ENCODE assay signal across 28 cellular contexts in genomic region chr17:43967251-43967875, GRCh38. TPM values are rescaled to one million over a fixed set of nuclear protein-coding genes. Genes with fewer than 3 reads are reported as not detected.
A peak's percentile ranks its signal among the peaks of the same experiment; 100 is the strongest.
DNase-seq lines count a peak whose midpoint lies in the region; ATAC-seq lines count a peak whose summit lies in the region.
"Had no signal": no experiment of that assay in that cellular context is flagged by ENCODE, and none has a peak within 500 bp of the region (broad histone marks: within the 10 kb centered on the region; RNA-seq: fewer than 3 reads in every experiment).

No MANE protein-coding gene starts in this region.

- no peak overlapping the region for H3K27ac Mint-ChIP-seq in activated T-cell treated with anti-CD3 and anti-CD28 coated beads, Interleukin-2, amount 50 U/mL, for 72 hours
- no peak overlapping the region for H3K27ac Mint-ChIP-seq in stimulated activated effector memory CD8-positive, alpha-beta T cell treated with anti-CD3 and anti-CD28 coated beads, Interleukin-12 subunit alpha, Interleukin-12 subunit beta, amount 100 ng/mL, for 72 hours
- H3K27ac Mint-ChIP-seq: activated CD8-positive, alpha-beta memory T cell treated with anti-CD3 and anti-CD28 coated beads, Interleukin-2, amount 10 ng/mL, durations not matched to agents 7 days and 5 days; activated T-helper 2 cell treated with anti-CD3 and anti-CD28 coated beads, Interferon-gamma antibody, Interleukin-2, Interleukin-4, amounts not matched to agents 10 μg/mL and 5 μg/mL and 100 μg/mL, durations not matched to agents 14 hours and 24 hours and 36 hours; dendritic cell treated with granulocyte-macrophage colony-stimulating factor and Interleukin-4, amounts not matched to agents 40 ng/mL and 50 ng/mL, for 4 days; T-cell had no signal

- H3K4me3 Mint-ChIP-seq in activated T-cell treated with anti-CD3 and anti-CD28 coated beads, Interleukin-2, amount 50 U/mL, for 72 hours = no peak overlapping the region
- H3K4me3 Mint-ChIP-seq in stimulated activated effector memory CD8-positive, alpha-beta T cell treated with anti-CD3 and anti-CD28 coated beads, Interleukin-12 subunit alpha, Interleukin-12 subunit beta, amount 100 ng/mL, for 72 hours = no peak overlapping the region
- H3K4me3 Mint-ChIP-seq: activated CD8-positive, alpha-beta memory T cell treated with anti-CD3 and anti-CD28 coated beads, Interleukin-2, amount 10 ng/mL, durations not matched to agents 7 days and 5 days; dendritic cell treated with granulocyte-macrophage colony-stimulating factor and Interleukin-4, amounts not matched to agents 40 ng/mL and 50 ng/mL, for 4 days; T-cell had no signal

- H3K27me3 Mint-ChIP-seq in activated T-cell treated with anti-CD3 and anti-CD28 coated beads, Interleukin-2, amount 50 U/mL, for 72 hours (ENCODE audit: low read depth) = peaks cover 13% of the 10 kb centered on the region

- H3K9me3 Mint-ChIP-seq in activated T-cell treated with anti-CD3 and anti-CD28 coated beads, Interleukin-2, amount 50 U/mL, for 72 hours = peaks cover 0 to 2% of the 10 kb centered on the region in 2 donors
- no peaks in the 10 kb centered on the region for H3K9me3 Mint-ChIP-seq in stimulated activated effector memory CD8-positive, alpha-beta T cell treated with anti-CD3 and anti-CD28 coated beads, Interleukin-12 subunit alpha, Interleukin-12 subunit beta, amount 100 ng/mL, for 72 hours
- H3K9me3 Mint-ChIP-seq: activated T-helper 2 cell treated with anti-CD3 and anti-CD28 coated beads, Interferon-gamma antibody, Interleukin-2, Interleukin-4, amounts not matched to agents 10 μg/mL and 5 μg/mL and 100 μg/mL, durations not matched to agents 14 hours and 24 hours and 36 hours; dendritic cell treated with granulocyte-macrophage colony-stimulating factor and Interleukin-4, amounts not matched to agents 40 ng/mL and 50 ng/mL, for 4 days; T-cell had no signal

- no peak for DNase-seq in activated T-cell treated with anti-CD3 and anti-CD28 coated beads, Interleukin-2, amount 50 U/mL, for 72 hours
- DNase-seq in activated T-cell treated with anti-CD3 and anti-CD28 coated beads, Interleukin-2, amount 50 U/mL, for 1 hour = no peak
- DNase-seq in stimulated activated effector memory CD8-positive, alpha-beta T cell treated with anti-CD3 and anti-CD28 coated beads, Interleukin-12 subunit alpha, Interleukin-12 subunit beta, amount 100 ng/mL, for 72 hours (ENCODE audit: low spot score in 2 of 2) = no peak
- DNase-seq in left lobe of liver (ENCODE audit: low spot score) = no peak
- DNase-seq: activated CD4-positive, alpha-beta T cell treated with anti-CD3 and anti-CD28 coated beads for 4 hours; activated CD8-positive, alpha-beta memory T cell treated with anti-CD3 and anti-CD28 coated beads, Interleukin-2, amount 10 ng/mL, durations not matched to agents 7 days and 5 days; Caco-2; DND-41; foreskin keratinocyte; hypothalamus; kidney; NCI-H2171 treated with DMSO at 0.1 percent for 48 hours; NCI-H526; retina; SHP77; stimulated activated CD8-positive, alpha-beta memory T cell treated with anti-CD3 and anti-CD28 coated beads, Interleukin-4, amount 100 ng/mL, for 48 hours; T-cell; uterus had no signal

- no peaks in the 10 kb centered on the region for H3K4me1 Mint-ChIP-seq in activated T-cell treated with anti-CD3 and anti-CD28 coated beads, Interleukin-2, amount 50 U/mL, for 72 hours (ENCODE audit: low read depth)
- H3K4me1 Mint-ChIP-seq in stimulated activated effector memory CD8-positive, alpha-beta T cell treated with anti-CD3 and anti-CD28 coated beads, Interleukin-12 subunit alpha, Interleukin-12 subunit beta, amount 100 ng/mL, for 72 hours = no peaks in the 10 kb centered on the region
- H3K4me1 Mint-ChIP-seq: activated CD8-positive, alpha-beta memory T cell treated with anti-CD3 and anti-CD28 coated beads, Interleukin-2, amount 10 ng/mL, durations not matched to agents 7 days and 5 days had no signal

- H3K9ac ChIP-seq in endocrine pancreas (ENCODE audit: control insufficient read depth, insufficient read depth, low read length) = peak overlapping the region; percentile 17
- H3K9ac ChIP-seq: KMS-11 had no signal

- no peaks in the 10 kb centered on the region for H3K27me3 ChIP-seq in endocrine pancreas (ENCODE audit: control insufficient read depth, insufficient read depth, low read length)
- H3K27me3 ChIP-seq: breast epithelium, uterus had no signal

- H3K4me1 ChIP-seq in endocrine pancreas (ENCODE audit: control insufficient read depth, insufficient read depth, low read length) = no peaks in the 10 kb centered on the region
- H3K4me1 ChIP-seq: breast epithelium, Caco-2, foreskin keratinocyte, uterus had no signal

- no peaks in the 10 kb centered on the region for H3K36me3 ChIP-seq in endocrine pancreas (ENCODE audit: control insufficient read depth, insufficient read depth, low read length)
- H3K36me3 ChIP-seq: breast epithelium, uterus had no signal

- peak; percentile 59 to 75 for ATAC-seq in activated T-cell treated with anti-CD3 and anti-CD28 coated beads, Interleukin-2, amount 50 U/mL, for 72 hours (replicated peaks in 1 of 2)
- ATAC-seq in stimulated activated effector memory CD8-positive, alpha-beta T cell treated with anti-CD3 and anti-CD28 coated beads, Interleukin-12 subunit alpha, Interleukin-12 subunit beta, amount 100 ng/mL, for 72 hours = peak; percentile 87
- ATAC-seq in left lobe of liver = no peak
- ATAC-seq in GM21825 (IDR thresholded peaks at IDR 0.05; ENCODE audit: unreplicated experiment) = no peak
- ATAC-seq: activated CD8-positive, alpha-beta memory T cell treated with anti-CD3 and anti-CD28 coated beads, Interleukin-2, amount 10 ng/mL, durations not matched to agents 7 days and 5 days; foreskin keratinocyte; T-cell had no signal

- H3K36me3 Mint-ChIP-seq in activated T-cell treated with anti-CD3 and anti-CD28 coated beads, Interleukin-2, amount 50 U/mL, for 72 hours (ENCODE audit: insufficient read depth in 2 of 2) = no peaks in the 10 kb centered on the region
- no peaks in the 10 kb centered on the region for H3K36me3 Mint-ChIP-seq in stimulated activated effector memory CD8-positive, alpha-beta T cell treated with anti-CD3 and anti-CD28 coated beads, Interleukin-12 subunit alpha, Interleukin-12 subunit beta, amount 100 ng/mL, for 72 hours
- H3K36me3 Mint-ChIP-seq: activated CD8-positive, alpha-beta memory T cell treated with anti-CD3 and anti-CD28 coated beads, Interleukin-2, amount 10 ng/mL, durations not matched to agents 7 days and 5 days; T-cell had no signal

- no peaks in the 10 kb centered on the region for H3K9me3 ChIP-seq in endocrine pancreas (ENCODE audit: control insufficient read depth, low read length)
- H3K9me3 ChIP-seq: breast epithelium, Caco-2, uterus had no signal

- H3K4me3 ChIP-seq in endocrine pancreas (ENCODE audit: control insufficient read depth, insufficient read depth, low read length) = no peak overlapping the region
- H3K4me3 ChIP-seq: breast epithelium, uterus had no signal

RNA-seq across cellular contexts. Expression of gene PYY, which starts 13.6 kb away (rescaled TPM):
- not detected for total RNA-seq in activated T-cell treated with anti-CD3 and anti-CD28 coated beads, Interleukin-2, amount 50 U/mL, for 72 hours
- total RNA-seq in left lobe of liver = not detected
- total RNA-seq: A172; activated CD8-positive, alpha-beta memory T cell treated with anti-CD3 and anti-CD28 coated beads, Interleukin-2, amount 10 ng/mL, durations not matched to agents 7 days and 5 days; Caco-2; endothelial cell of umbilical vein; foreskin keratinocyte; kidney; lung microvascular endothelial cell; OCI-LY7; T-cell; uterus had no signal

RNA-seq across cellular contexts. Expression of gene PPY, which starts 25.1 kb away (rescaled TPM):
- total RNA-seq in activated T-cell treated with anti-CD3 and anti-CD28 coated beads, Interleukin-2, amount 50 U/mL, for 72 hours = not detected
- not detected for total RNA-seq in left lobe of liver
- total RNA-seq: A172; activated CD8-positive, alpha-beta memory T cell treated with anti-CD3 and anti-CD28 coated beads, Interleukin-2, amount 10 ng/mL, durations not matched to agents 7 days and 5 days; activated T-helper 2 cell treated with anti-CD3 and anti-CD28 coated beads, Interferon-gamma antibody, Interleukin-2, Interleukin-4, amounts not matched to agents 10 μg/mL and 5 μg/mL and 100 μg/mL, durations not matched to agents 14 hours and 24 hours and 36 hours; breast epithelium; Caco-2; endothelial cell of umbilical vein; foreskin keratinocyte; kidney; lung microvascular endothelial cell; OCI-LY7; T-cell; uterus had no signal

RNA-seq across cellular contexts. Expression of gene NAGS, which starts 37.1 kb away (rescaled TPM):
- 1 to 10 TPM; 1.4 to 1.8 TPM for total RNA-seq in activated T-cell treated with anti-CD3 and anti-CD28 coated beads, Interleukin-2, amount 50 U/mL, for 72 hours
- total RNA-seq in left lobe of liver = 51.3 TPM

RNA-seq across cellular contexts. Expression of gene TMEM101, which starts 47.4 kb away (rescaled TPM):
- 10 to 100 TPM; 32.3 to 34.9 TPM for total RNA-seq in activated T-cell treated with anti-CD3 and anti-CD28 coated beads, Interleukin-2, amount 50 U/mL, for 72 hours
- 14.4 TPM for total RNA-seq in left lobe of liver

Comparison
In these comparisons a context has a peak if more than half of its experiments do, and no peak if none do; other contexts are left out.
1. ATAC-seq: peak in activated T-cell treated with anti-CD3 and anti-CD28 coated beads, Interleukin-2, amount 50 U/mL, for 72 hours (2 of 2) and stimulated activated effector memory CD8-positive, alpha-beta T cell treated with anti-CD3 and anti-CD28 coated beads, Interleukin-12 subunit alpha, Interleukin-12 subunit beta, amount 100 ng/mL, for 72 hours (single experiment); none in left lobe of liver (single experiment) and GM21825 (single experiment).
2. RNA of gene NAGS, which starts 37.1 kb away (total RNA-seq): 51.3 TPM in left lobe of liver (single experiment); 1.4 to 1.8 TPM in activated T-cell treated with anti-CD3 and anti-CD28 coated beads, Interleukin-2, amount 50 U/mL, for 72 hours; every median in the first group is over 10 times any median in the second.